In the genomic region with DNA sequence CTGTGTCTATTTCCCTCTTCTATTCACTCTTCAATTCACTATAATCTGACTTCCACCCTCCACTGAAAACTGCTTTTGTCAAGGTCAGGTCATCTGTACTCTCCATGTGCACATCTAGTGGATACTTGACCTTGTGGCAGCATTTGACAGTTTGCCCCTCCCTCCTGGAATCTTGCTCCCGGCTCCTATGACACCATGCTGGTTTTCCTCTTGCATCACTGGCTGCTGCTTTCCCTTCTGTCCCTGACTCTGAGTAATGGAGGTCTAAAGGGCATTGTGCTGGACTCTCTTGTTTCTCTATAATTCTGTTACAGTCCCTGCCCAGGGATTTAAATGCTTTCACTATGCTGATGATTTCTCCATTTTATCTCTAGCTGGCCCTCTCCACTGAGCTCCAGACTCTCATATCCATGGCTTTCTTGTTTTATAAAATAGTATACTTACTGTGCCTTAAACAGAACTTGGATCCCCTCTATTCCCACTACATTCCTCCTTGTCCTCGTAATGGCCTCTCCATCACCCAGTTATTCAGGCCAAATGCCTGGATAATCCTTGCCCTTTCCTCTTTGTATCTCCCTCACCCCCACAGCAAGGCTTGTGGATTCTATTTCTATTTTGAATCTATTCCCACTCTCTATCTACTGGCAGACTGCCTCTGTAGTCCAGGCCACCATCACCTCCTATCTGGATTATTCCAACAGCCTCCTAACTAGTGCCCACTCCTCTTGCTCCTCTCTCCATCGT, we compare ENCODE assay signal across 8 cellular contexts. TPM values are rescaled to one million over a fixed set of nuclear protein-coding genes. Genes with fewer than 3 reads are reported as not detected.
DNase-seq lines count a peak whose midpoint lies in the region; ATAC-seq and TF ChIP-seq lines count a peak whose summit lies in the region.
"Had no signal": no experiment of that assay in that cellular context is flagged by ENCODE, and none has a peak within 500 bp of the region (broad histone marks: within the 10 kb centered on the region; RNA-seq: fewer than 3 reads in every experiment).

No MANE protein-coding gene starts in this region.

- ATAC-seq in GM21526 (IDR thresholded peaks at IDR 0.05; ENCODE audit: low FRiP score, unreplicated experiment): no peak

- H3K27ac ChIP-seq in testis (peak overlapping the region in 1 of 2 donors; percentile 74), prostate gland (peak overlapping the region in 1 of 2 donors; percentile 25)

- no peak for TF ChIP-seq POLR2A in testis (IDR thresholded peaks at IDR 0.05)
- no peak for TF ChIP-seq POLR2A in prostate gland (IDR thresholded peaks at IDR 0.05)

- H3K4me1 ChIP-seq in testis (peaks cover 10% of the 10 kb centered on the region), prostate gland (replicated peaks) (no peaks in the 10 kb centered on the region)

- intact Hi-C loops in testis (cut with DNase I; ENCODE audit: low total_unique reads) (no loop called here), prostate gland (cut with DNase I) (no loop called here)

- H3K4me3 ChIP-seq in testis (no peak overlapping the region), prostate gland (no peak overlapping the region)

- 57 to 62% methylated on average over 3 of the region's 3 CpGs for WGBS in testis, 2 donors
- WGBS in prostate gland: 81% methylated on average over 3 of the region's 3 CpGs

- H3K27me3 ChIP-seq in testis (no peaks in the 10 kb centered on the region), prostate gland (replicated peaks; ENCODE audit: insufficient read depth) (no peaks in the 10 kb centered on the region)

- peak; percentile 53 for DNase-seq in HPDE6-E6E7 (ENCODE audit: extremely low spot score)
- DNase-seq in astrocyte of the hippocampus (ENCODE audit: low read depth, low spot score): peak; percentile 28
- DNase-seq in iPS-NIHi7 (ENCODE audit: extremely low spot score): peak; percentile 42
- DNase-seq in testis: peak; percentile 69
- no peak for DNase-seq in prostate gland (ENCODE audit: low spot score)
- no peak for DNase-seq in T-helper 2 cell
- DNase-seq: activated gamma-delta T cell had no signal

- no peak for TF ChIP-seq CTCF in testis (IDR thresholded peaks at IDR 0.05)
- TF ChIP-seq CTCF in prostate gland (IDR thresholded peaks at IDR 0.05): no peak

- H3K36me3 ChIP-seq in testis (ENCODE audit: low read depth, missing control alignments) (no peaks in the 10 kb centered on the region), prostate gland (no peaks in the 10 kb centered on the region)

- no peaks in the 10 kb centered on the region for H3K9me3 ChIP-seq in testis
- no peaks in the 10 kb centered on the region for H3K9me3 ChIP-seq in prostate gland

RNA-seq across cellular contexts. Expression of gene PODN, which starts 36.8 kb away (rescaled TPM):
- total RNA-seq in testis: 100 to 1,000 TPM in 1 of 2 donors, 10 to 100 TPM in 1; 87.5 to 104 TPM
- 69.3 TPM for polyA plus RNA-seq in testis (ENCODE audit: insufficient read depth, low read depth, low replicate concordance)
- 10 to 100 TPM; 11.6 to 92.7 TPM for total RNA-seq in prostate gland

Comparison
In these comparisons a context has a peak if more than half of its experiments do, and no peak if none do; other contexts are left out.
1. DNase-seq: peak in HPDE6-E6E7 (single experiment), astrocyte of the hippocampus (single experiment), iPS-NIHi7 (single experiment) and testis (single experiment); none in prostate gland (single experiment) and T-helper 2 cell (0 of 5).